ENCODE assay signal across 12 cellular contexts in the genomic region with DNA sequence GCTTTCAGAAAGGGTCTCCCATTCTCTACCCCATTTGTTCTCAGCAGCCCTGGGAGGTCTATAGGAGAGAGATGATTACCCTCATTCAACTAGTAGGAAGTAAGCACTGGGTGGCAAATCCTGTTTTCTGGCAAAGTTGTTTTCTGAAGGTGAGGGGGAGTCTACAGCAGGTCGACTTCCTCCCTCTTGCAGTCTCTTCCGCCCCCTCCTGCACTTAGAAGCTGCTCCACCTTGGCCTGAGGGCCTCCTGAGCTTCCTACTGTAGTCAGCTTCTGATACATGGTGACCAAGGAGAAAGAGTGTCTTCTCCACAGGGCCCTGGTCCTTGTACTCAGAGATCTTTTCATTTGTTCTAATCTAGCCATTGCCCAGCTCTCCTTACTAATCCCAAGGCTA.
DNase-seq lines count a peak whose midpoint lies in the region; ATAC-seq and TF ChIP-seq lines count a peak whose summit lies in the region.
"Had no signal": no experiment of that assay in that cellular context is flagged by ENCODE, and none has a peak within 500 bp of the region (broad histone marks: within the 10 kb centered on the region; RNA-seq: fewer than 3 reads in every experiment).

No MANE protein-coding gene starts in this region.

- no peaks in the 10 kb centered on the region for H3K36me3 ChIP-seq in mucosa of descending colon (ENCODE audit: low read depth)

- CTCF ChIA-PET in activated CD4-positive, alpha-beta memory T cell treated with anti-CD3 and anti-CD28 coated beads for 36 hours (lab: Charles Lee), result interaction anchor here (0.9 to 4.4 kb wide), 3 partner anchors 10 to 72 kb away, joined by 3 to 17 read pairs (median 3); no protein-coding TSS in a partner anchor

- ATAC-seq in GM18867 (IDR thresholded peaks at IDR 0.05; ENCODE audit: unreplicated experiment) (peak; percentile 17), GM21786 (IDR thresholded peaks at IDR 0.05; ENCODE audit: unreplicated experiment) (peak; percentile 15), HG03354 (IDR thresholded peaks at IDR 0.05; ENCODE audit: poor library complexity, severe bottlenecking, unreplicated experiment) (peak; percentile 32), mucosa of descending colon (peak; percentile 7)

- H3K4me3 ChIP-seq in mucosa of descending colon, result no peak overlapping the region
- H3K4me3 ChIP-seq: tibial artery had no signal

- H3K36me3 Mint-ChIP-seq in activated CD4-positive, alpha-beta memory T cell treated with anti-CD3 and anti-CD28 coated beads for 36 hours, result peaks cover 6% of the 10 kb centered on the region
- H3K36me3 Mint-ChIP-seq in activated CD4-positive, alpha-beta T cell treated with anti-CD3 and anti-CD28 coated beads, Interleukin-2, amount 10 ng/mL, durations not matched to agents 24 days and 14 days (ENCODE audit: low read depth), result peaks cover 11% of the 10 kb centered on the region

- no peak for DNase-seq in mucosa of descending colon
- no peak for DNase-seq in activated CD4-positive, alpha-beta memory T cell treated with anti-CD3 and anti-CD28 coated beads for 36 hours
- DNase-seq in SIG-M5 treated with dmso at 0.1 percent for 504 hours (lab: John Stamatoyannopoulos, UW; ENCODE audit: unreplicated experiment), result no peak
- no peak for DNase-seq in NCI-H2227 (lab: John Stamatoyannopoulos, UW; ENCODE audit: unreplicated experiment)
- DNase-seq in activated CD4-positive, alpha-beta T cell treated with anti-CD3 and anti-CD28 coated beads, Interleukin-2, amount 10 ng/mL, durations not matched to agents 24 days and 14 days, result no peak
- DNase-seq: activated T-cell treated with anti-CD3 and anti-CD28 coated beads for 4 hours, IMR-90, NCI-H2029, tibial artery had no signal

- peaks cover 14% of the 10 kb centered on the region for H3K4me1 Mint-ChIP-seq in activated CD4-positive, alpha-beta memory T cell treated with anti-CD3 and anti-CD28 coated beads for 36 hours (ENCODE audit: low read depth)
- peaks cover 14% of the 10 kb centered on the region for H3K4me1 Mint-ChIP-seq in activated CD4-positive, alpha-beta T cell treated with anti-CD3 and anti-CD28 coated beads, Interleukin-2, amount 10 ng/mL, durations not matched to agents 24 days and 14 days

- no peaks in the 10 kb centered on the region for H3K9me3 ChIP-seq in mucosa of descending colon
- H3K9me3 ChIP-seq: tibial artery had no signal

- no peak for TF ChIP-seq CTCF in mucosa of descending colon (IDR thresholded peaks at IDR 0.05)

- no peaks in the 10 kb centered on the region for H3K27me3 Mint-ChIP-seq in activated CD4-positive, alpha-beta memory T cell treated with anti-CD3 and anti-CD28 coated beads for 36 hours
- no peaks in the 10 kb centered on the region for H3K27me3 Mint-ChIP-seq in activated CD4-positive, alpha-beta T cell treated with anti-CD3 and anti-CD28 coated beads, Interleukin-2, amount 10 ng/mL, durations not matched to agents 24 days and 14 days

- H3K27ac Mint-ChIP-seq in activated CD4-positive, alpha-beta memory T cell treated with anti-CD3 and anti-CD28 coated beads for 36 hours, result no peak overlapping the region
- H3K27ac Mint-ChIP-seq in activated CD4-positive, alpha-beta T cell treated with anti-CD3 and anti-CD28 coated beads, Interleukin-2, amount 10 ng/mL, durations not matched to agents 24 days and 14 days, result no peak overlapping the region

- no peak overlapping the region for H3K4me3 Mint-ChIP-seq in activated CD4-positive, alpha-beta memory T cell treated with anti-CD3 and anti-CD28 coated beads for 36 hours
- no peak overlapping the region for H3K4me3 Mint-ChIP-seq in activated CD4-positive, alpha-beta T cell treated with anti-CD3 and anti-CD28 coated beads, Interleukin-2, amount 10 ng/mL, durations not matched to agents 24 days and 14 days

- POLR2A ChIA-PET in activated CD4-positive, alpha-beta memory T cell treated with anti-CD3 and anti-CD28 coated beads for 36 hours (lab: Charles Lee), result no interaction called here

- intact Hi-C loops in mucosa of descending colon (cut with DNase I, micrococcal nuclease), result no loop called here
- intact Hi-C loops in activated CD4-positive, alpha-beta memory T cell treated with anti-CD3 and anti-CD28 coated beads for 36 hours (cut with micrococcal nuclease), result no loop called here
- intact Hi-C loops in activated CD4-positive, alpha-beta T cell treated with anti-CD3 and anti-CD28 coated beads, Interleukin-2, amount 10 ng/mL, durations not matched to agents 24 days and 14 days (cut with micrococcal nuclease), result no loop called here

- no peaks in the 10 kb centered on the region for H3K4me1 ChIP-seq in mucosa of descending colon (ENCODE audit: low read depth)
- H3K4me1 ChIP-seq: tibial artery had no signal

- H3K9me3 Mint-ChIP-seq in activated CD4-positive, alpha-beta memory T cell treated with anti-CD3 and anti-CD28 coated beads for 36 hours, result no peaks in the 10 kb centered on the region
- peaks cover 10% of the 10 kb centered on the region for H3K9me3 Mint-ChIP-seq in activated CD4-positive, alpha-beta T cell treated with anti-CD3 and anti-CD28 coated beads, Interleukin-2, amount 10 ng/mL, durations not matched to agents 24 days and 14 days
